Comparison of ENCODE assay signal across 9 cellular contexts in genomic region chr10:123021517-123021916, GRCh38. TPM values are rescaled to one million over a fixed set of nuclear protein-coding genes. Genes with fewer than 3 reads are reported as not detected.
DNase-seq lines count a peak whose midpoint lies in the region; ATAC-seq, FAIRE-seq and TF ChIP-seq lines count a peak whose summit lies in the region.
"Had no signal": no experiment of that assay in that cellular context is flagged by ENCODE, and none has a peak within 500 bp of the region (broad histone marks: within the 10 kb centered on the region; RNA-seq: fewer than 3 reads in every experiment).

No MANE protein-coding gene starts in this region.

- H4K20me1 ChIP-seq in keratinocyte (ENCODE audit: control insufficient read depth, extremely low read depth, insufficient read depth, low read length), result no peaks in the 10 kb centered on the region

- no peak overlapping the region for H3K4me2 ChIP-seq in keratinocyte (ENCODE audit: control insufficient read depth, extremely low read depth, insufficient read depth, low read depth, low read length)

- H3K4me3 ChIP-seq in CD8-positive, alpha-beta T cell (ENCODE audit: low read depth, low read length), result no peak overlapping the region
- H3K4me3 ChIP-seq in HFF-Myc (replicated peaks; ENCODE audit: low read depth, low read length), result no peak overlapping the region
- H3K4me3 ChIP-seq in keratinocyte (ENCODE audit: control insufficient read depth in 2 of 3, extremely low read depth in 1 of 3, insufficient read depth in 2 of 3, low read depth in 1 of 3, low read length in 3 of 3), result no peak overlapping the region

- H3K4me1 Mint-ChIP-seq in CD8-positive, alpha-beta T cell (ENCODE audit: low read depth), result peaks cover 1% of the 10 kb centered on the region

- no peak for FAIRE-seq in keratinocyte (lab: Jason Lieb, UNC)

- H3K27ac Mint-ChIP-seq in CD8-positive, alpha-beta T cell, result no peak overlapping the region

- no peak for ATAC-seq in CD8-positive, alpha-beta T cell
- ATAC-seq in GM18519 (IDR thresholded peaks at IDR 0.05; ENCODE audit: low FRiP score, unreplicated experiment) (no peak), GM21619 (IDR thresholded peaks at IDR 0.05; ENCODE audit: unreplicated experiment) (no peak)

- no peaks in the 10 kb centered on the region for H3K27me3 ChIP-seq in CD8-positive, alpha-beta T cell (ENCODE audit: insufficient read depth, low read length)
- no peaks in the 10 kb centered on the region for H3K27me3 ChIP-seq in keratinocyte (ENCODE audit: control insufficient read depth, extremely low read depth, insufficient read depth, low read length)

- H3K4me3 Mint-ChIP-seq in CD8-positive, alpha-beta T cell, result no peak overlapping the region

- H3K9me3 Mint-ChIP-seq in CD8-positive, alpha-beta T cell, result no peaks in the 10 kb centered on the region

- peaks cover 1% of the 10 kb centered on the region for H3K36me3 Mint-ChIP-seq in CD8-positive, alpha-beta T cell

- H2AFZ ChIP-seq in keratinocyte (ENCODE audit: control insufficient read depth, low read length), result no peak overlapping the region

- H3K27me3 Mint-ChIP-seq in CD8-positive, alpha-beta T cell (ENCODE audit: low read depth), result no peaks in the 10 kb centered on the region

- no peaks in the 10 kb centered on the region for H3K36me3 ChIP-seq in CD8-positive, alpha-beta T cell (ENCODE audit: insufficient read depth, low read length)
- no peaks in the 10 kb centered on the region for H3K36me3 ChIP-seq in keratinocyte (ENCODE audit: control insufficient read depth in 2 of 2, extremely low read depth in 1 of 2, insufficient read depth in 2 of 2, low read length in 2 of 2)

- H3K9me3 ChIP-seq in CD8-positive, alpha-beta T cell (ENCODE audit: low read length), result no peaks in the 10 kb centered on the region
- H3K9me3 ChIP-seq in keratinocyte (ENCODE audit: control insufficient read depth, low read depth, low read length), result no peaks in the 10 kb centered on the region

- no peaks in the 10 kb centered on the region for H3K9me1 ChIP-seq in keratinocyte (ENCODE audit: control insufficient read depth, extremely low read depth, insufficient read depth, low read length)

- CTCF ChIA-PET in CD8-positive, alpha-beta T cell (lab: Charles Lee), result interaction anchor here (0.5 kb wide), 1 partner anchor 314 kb away, joined by 3 read pairs; no protein-coding TSS in a partner anchor

- dilution Hi-C loops in keratinocyte (cut with MboI; ENCODE audit: extremely low pct_ligation_motif_present, low sequenced_read_pairs), result no loop called here

- TF ChIP-seq CTCF in CD8-positive, alpha-beta T cell (IDR thresholded peaks at IDR 0.05), result peak; percentile 31
- TF ChIP-seq CTCF in HFF-Myc (IDR thresholded peaks at IDR 0.05; ENCODE audit: low read depth, low read length, missing control alignments) (peak; percentile 35), keratinocyte (optimal IDR thresholded peaks at IDR 0.05 in 1 of 3, IDR thresholded peaks at IDR 0.05 in 1 of 3, conservative IDR thresholded peaks at IDR 0.05 in 1 of 3; ENCODE audit: extremely low read depth in 1 of 3, insufficient read depth in 2 of 3, low read length in 3 of 3) (peak; percentile 44 to 49 (median 48))

- H3K27ac ChIP-seq in CD8-positive, alpha-beta T cell (ENCODE audit: low read depth, low read length), result no peak overlapping the region
- no peak overlapping the region for H3K27ac ChIP-seq in keratinocyte (ENCODE audit: control insufficient read depth, insufficient read depth, low read length)

- DNase-seq in CD8-positive, alpha-beta T cell, result no peak
- DNase-seq in HFF-Myc (ENCODE audit: extremely low read depth, low read depth), result no peak
- peak; percentile 9 for DNase-seq in SW480 (ENCODE audit: low spot score)
- no peak for DNase-seq in keratinocyte (ENCODE audit: low read depth, low spot score)
- no peak for DNase-seq in NCI-H1092 (lab: John Stamatoyannopoulos, UW)
- DNase-seq in activated CD8-positive, alpha-beta memory T cell treated with anti-CD3 and anti-CD28 coated beads, Interleukin-2, amount 50 U/mL, for 4 hours, result no peak
- DNase-seq: midbrain had no signal

- H3K9ac ChIP-seq in keratinocyte (ENCODE audit: control insufficient read depth, extremely low read depth, insufficient read depth, low read length), result no peak overlapping the region

- no peaks in the 10 kb centered on the region for H3K79me2 ChIP-seq in keratinocyte (ENCODE audit: control insufficient read depth, insufficient read depth, low read length)

- POLR2A ChIA-PET in CD8-positive, alpha-beta T cell (lab: Charles Lee), result no interaction called here

- H3K4me1 ChIP-seq in CD8-positive, alpha-beta T cell (ENCODE audit: insufficient read depth, low read length), result no peaks in the 10 kb centered on the region
- H3K4me1 ChIP-seq in keratinocyte (ENCODE audit: control insufficient read depth, extremely low read depth, insufficient read depth, low read length), result no peaks in the 10 kb centered on the region

- intact Hi-C loops in CD8-positive, alpha-beta T cell (cut with DNase I, micrococcal nuclease), result no loop called here

RNA-seq across cellular contexts. Expression of gene ACADSB, which starts 12.7 kb away (rescaled TPM):
- total RNA-seq in CD8-positive, alpha-beta T cell, result 10 to 100 TPM; 18.2 to 18.5 TPM
- polyA plus RNA-seq in keratinocyte, result 5.0 to 10.1 TPM (median 6.0 TPM) in 3 replicates
- 2.7 TPM for polyA plus RNA-seq in keratinocyte (2011; ENCODE audit: low read depth)
- polyA plus RNA-seq in keratinocyte (2011; cell fraction: cytosol; rRNA removed), result 3.5 and 7.7 TPM in 2 replicates
- polyA plus RNA-seq in keratinocyte (2011; cell fraction: nucleus; rRNA removed), result 4.4 and 6.5 TPM in 2 replicates
- polyA plus RNA-seq in keratinocyte (2012; ENCODE audit: low replicate concordance), result 4.4 and 5.3 TPM in 2 replicates
- 1.3 to 6.1 TPM (median 4.4 TPM) in 3 replicates for polyA minus RNA-seq in keratinocyte
- polyA minus RNA-seq in keratinocyte (2011; cell fraction: cytosol; rRNA and poly(A)+ RNA removed), result 3.3 TPM
- 1.4 and 4.0 TPM in 2 replicates for polyA minus RNA-seq in keratinocyte (2011; cell fraction: nucleus; rRNA and poly(A)+ RNA removed)

RNA-seq across cellular contexts. Expression of gene IKZF5, which starts 12.9 kb away (rescaled TPM):
- 10 to 100 TPM; 89.5 to 96.1 TPM for total RNA-seq in CD8-positive, alpha-beta T cell
- 4.6 to 6.5 TPM (median 6.0 TPM) in 3 replicates for polyA plus RNA-seq in keratinocyte
- polyA plus RNA-seq in keratinocyte (2011; ENCODE audit: low read depth), result 23.0 TPM
- polyA plus RNA-seq in keratinocyte (2011; cell fraction: cytosol; rRNA removed), result 3.2 and 6.9 TPM in 2 replicates
- polyA plus RNA-seq in keratinocyte (2011; cell fraction: nucleus; rRNA removed), result 7.4 and 7.5 TPM in 2 replicates
- 6.4 and 8.9 TPM in 2 replicates for polyA plus RNA-seq in keratinocyte (2012; ENCODE audit: low replicate concordance)
- polyA minus RNA-seq in keratinocyte, result 1.4 to 6.7 TPM (median 5.3 TPM) in 3 replicates
- polyA minus RNA-seq in keratinocyte (2011; cell fraction: cytosol; rRNA and poly(A)+ RNA removed), result 3.1 TPM
- 4.4 and 5.7 TPM in 2 replicates for polyA minus RNA-seq in keratinocyte (2011; cell fraction: nucleus; rRNA and poly(A)+ RNA removed)

RNA-seq across cellular contexts. Expression of gene PSTK, which starts 41.3 kb away (rescaled TPM):
- total RNA-seq in CD8-positive, alpha-beta T cell, result 10 to 100 TPM; 20.5 to 20.9 TPM
- polyA plus RNA-seq in keratinocyte, result 4.1 to 5.6 TPM (median 4.2 TPM) in 3 replicates
- polyA plus RNA-seq in keratinocyte (2011; ENCODE audit: low read depth), result 8.6 TPM
- 3.3 and 4.9 TPM in 2 replicates for polyA plus RNA-seq in keratinocyte (2011; cell fraction: cytosol; rRNA removed)
- 5.4 and 6.7 TPM in 2 replicates for polyA plus RNA-seq in keratinocyte (2011; cell fraction: nucleus; rRNA removed)
- 3.4 and 3.6 TPM in 2 replicates for polyA plus RNA-seq in keratinocyte (2012; ENCODE audit: low replicate concordance)
- 0.56 to 3.0 TPM (median 1.4 TPM) in 3 replicates for polyA minus RNA-seq in keratinocyte
- 4.6 TPM for polyA minus RNA-seq in keratinocyte (2011; cell fraction: cytosol; rRNA and poly(A)+ RNA removed)
- 2.4 and 2.6 TPM in 2 replicates for polyA minus RNA-seq in keratinocyte (2011; cell fraction: nucleus; rRNA and poly(A)+ RNA removed)
